23 cellular contexts compared by ENCODE assay signal in the genomic region with DNA sequence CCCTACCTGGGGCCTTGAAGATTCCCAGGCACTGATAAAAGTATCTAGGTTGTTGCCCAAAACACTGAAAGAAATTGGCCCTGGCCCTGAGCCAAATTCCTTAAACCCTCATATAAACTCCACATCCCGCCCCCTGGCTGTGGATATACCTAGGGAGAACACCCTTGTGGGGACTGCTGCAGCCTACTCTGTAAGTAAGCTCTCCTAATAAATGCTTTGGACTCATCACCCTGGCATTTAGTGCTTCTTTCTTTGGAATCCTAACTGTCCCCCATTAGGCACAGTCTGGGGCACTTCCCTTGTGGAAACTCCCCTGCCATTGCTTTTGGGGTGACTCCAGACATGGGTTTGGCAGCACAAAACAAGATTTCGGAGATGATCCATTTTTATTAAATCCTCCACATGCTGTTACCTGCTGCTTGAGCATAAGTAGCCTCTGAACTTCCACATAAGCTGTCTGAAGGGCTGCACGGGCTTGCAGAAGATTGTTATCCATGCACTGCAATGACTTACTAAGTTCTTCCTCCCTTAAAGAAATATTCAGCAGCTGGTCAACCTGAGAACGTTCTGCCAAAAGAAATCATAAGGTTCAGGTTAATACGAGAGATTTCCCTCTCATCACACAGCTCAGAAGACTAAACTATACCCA. TPM values are rescaled to one million over a fixed set of nuclear protein-coding genes. Genes with fewer than 3 reads are reported as not detected.
A peak's percentile ranks its signal among the peaks of the same experiment; 100 is the strongest.
DNase-seq lines count a peak whose midpoint lies in the region; TF ChIP-seq lines count a peak whose summit lies in the region.
"Had no signal": no experiment of that assay in that cellular context is flagged by ENCODE, and none has a peak within 500 bp of the region (broad histone marks: within the 10 kb centered on the region; RNA-seq: fewer than 3 reads in every experiment).

No MANE protein-coding gene starts in this region.

- POLR2A ChIA-PET in A673 (lab: Charles Lee; ENCODE audit: low non-redundant PET) = no interaction called here

- H3K36me3 ChIP-seq in A673 (ENCODE audit: insufficient read depth, low read length, poor library complexity, severe bottlenecking) = peaks cover 41% of the 10 kb centered on the region

- TF ChIP-seq CTCF in A673 (conservative IDR thresholded peaks at IDR 0.05; ENCODE audit: low read depth, low read length) = no peak

- H3K9me3 ChIP-seq in A673 (ENCODE audit: low read depth, low read length, poor library complexity, severe bottlenecking) = no peaks in the 10 kb centered on the region
- H3K9me3 ChIP-seq: adrenal gland, HAP-1, neutrophil, right atrium auricular region had no signal

- H3K4me1 ChIP-seq in A673 (ENCODE audit: insufficient read depth, low read length, poor library complexity, severe bottlenecking) = no peaks in the 10 kb centered on the region
- H3K4me1 ChIP-seq: adrenal gland, HAP-1, right atrium auricular region had no signal

- BruUV-seq in A673 (replicated peaks; lab: Mats Ljungman, UMichigan) = no TSS peak

- DNase-seq in A673 (ENCODE audit: low spot score) (peak; percentile 34), HT-29 (ENCODE audit: low spot score) (peak; percentile 25), astrocyte of the hippocampus (ENCODE audit: low read depth, low spot score) (peak; percentile 10), kidney tubule cell (ENCODE audit: low spot score) (peak; percentile 7), NCI-H1092 treated with DMSO at 0.1 percent for 48 hours (lab: John Stamatoyannopoulos, UW) (no peak), dedifferentiated amniotic fluid mesenchymal stem cell (ENCODE audit: extremely low spot score) (no peak), DMS153 treated with DMSO at 0.1 percent for 48 hours (lab: John Stamatoyannopoulos, UW; ENCODE audit: unreplicated experiment) (no peak)
- DNase-seq in activated CD4-positive, alpha-beta T cell treated with anti-CD3 and anti-CD28 coated beads for 1 hour = no peak
- DNase-seq: ACHN; activated CD4-positive, alpha-beta T cell treated with anti-CD3 and anti-CD28 coated beads for 4 hours; activated effector memory CD4-positive, alpha-beta T cell treated with anti-CD3 and anti-CD28 coated beads, Interleukin-2, amount 50 U/mL, for 16 hours; CD4-positive, alpha-beta memory T cell; DMS79 treated with DMSO at 0.1 percent for 48 hours; effector CD8-positive, alpha-beta T cell; NCI-H2081 treated with DMSO at 0.1 percent for 48 hours; NCI-H526; stimulated activated naive CD8-positive, alpha-beta T cell treated with anti-CD3 and anti-CD28 coated beads, Interleukin-15, amount 100 ng/mL, for 72 hours; trophoblast cell had no signal

- intact Hi-C loops in A673 (cut with micrococcal nuclease; ENCODE audit: unreplicated experiment) = no loop called here

- H3K27me3 ChIP-seq in A673 (replicated peaks; ENCODE audit: insufficient read depth, low read depth, low read length, poor library complexity) = no peaks in the 10 kb centered on the region
- H3K27me3 ChIP-seq: adrenal gland, neutrophil, right atrium auricular region had no signal

- CTCF ChIA-PET in A673 (lab: Charles Lee) = no interaction called here

- no peak overlapping the region for H3K27ac ChIP-seq in A673 (ENCODE audit: low read depth, low read length, poor library complexity, severe bottlenecking)
- H3K27ac ChIP-seq: adrenal gland, HL-60, neutrophil, right atrium auricular region had no signal

- no peak overlapping the region for H3K4me3 ChIP-seq in A673 (ENCODE audit: low read depth, low read length, poor library complexity, severe bottlenecking)
- H3K4me3 ChIP-seq: adrenal gland, HAP-1, right atrium auricular region had no signal

RNA-seq across cellular contexts. Expression of a gene that starts 46.4 kb away (rescaled TPM):
- total RNA-seq in A673 (2021) = 98.1 and 102 TPM in 2 replicates
- 23.4 and 24.9 TPM in 2 replicates for total RNA-seq in HT-29 (2014; rRNA removed; shearing (Covaris generic))

RNA-seq across cellular contexts. Expression of a gene that starts 50.9 kb away (rescaled TPM):
- total RNA-seq in A673 (2021) = 112 and 124 TPM in 2 replicates
- total RNA-seq in HT-29 (2014; rRNA removed; shearing (Covaris generic)) = 30.2 and 39.5 TPM in 2 replicates

Comparison
In these comparisons a context has a peak if more than half of its experiments do, and no peak if none do; other contexts are left out.
1. DNase-seq: peak in A673 (single experiment), HT-29 (single experiment), astrocyte of the hippocampus (single experiment) and kidney tubule cell (single experiment); none in NCI-H1092 treated with DMSO at 0.1 percent for 48 hours (single experiment), dedifferentiated amniotic fluid mesenchymal stem cell (single experiment), activated CD4-positive, alpha-beta T cell treated with anti-CD3 and anti-CD28 coated beads for 1 hour (single experiment) and DMS153 treated with DMSO at 0.1 percent for 48 hours (single experiment).